18 cellular contexts compared by ENCODE assay signal in genomic region chr5:143593723-143594122, GRCh38.
DNase-seq lines count a peak whose midpoint lies in the region; ATAC-seq and TF ChIP-seq lines count a peak whose summit lies in the region.
"Had no signal": no experiment of that assay in that cellular context is flagged by ENCODE, and none has a peak within 500 bp of the region (broad histone marks: within the 10 kb centered on the region; RNA-seq: fewer than 3 reads in every experiment).

No MANE protein-coding gene starts in this region.

- no peaks in the 10 kb centered on the region for H3K9me3 Mint-ChIP-seq in Caco-2 (ENCODE audit: unreplicated experiment)

- H3K36me3 ChIP-seq in Caco-2 (ENCODE audit: control insufficient read depth, insufficient read depth, low read length) (no peaks in the 10 kb centered on the region), HEK293 (ENCODE audit: control insufficient read depth in 2 of 2, insufficient read depth in 1 of 2, low read length in 2 of 2) (no peaks in the 10 kb centered on the region), RWPE2 (ENCODE audit: low read depth) (no peaks in the 10 kb centered on the region)
- H3K36me3 ChIP-seq: lower lobe of right lung, MG63 had no signal

- H3K4me3 ChIP-seq in Caco-2 (ENCODE audit: low read depth, low read length) (no peak overlapping the region), HEK293 (ENCODE audit: low read depth, low read length) (no peak overlapping the region), RWPE2 (ENCODE audit: severe bottlenecking) (no peak overlapping the region)
- H3K4me3 ChIP-seq: lower lobe of right lung, MG63 had no signal

- H3K4me1 ChIP-seq in Caco-2 (peaks cover 67% of the 10 kb centered on the region), HEK293 (ENCODE audit: control insufficient read depth, insufficient read depth, low read length) (peaks cover 5% of the 10 kb centered on the region; the same call in 1 of the 2 replicates), RWPE2 (ENCODE audit: insufficient read depth, poor library complexity, severe bottlenecking) (peaks cover 26% of the 10 kb centered on the region)
- H3K4me1 ChIP-seq: lower lobe of right lung had no signal

- ATAC-seq in GM18861 (IDR thresholded peaks at IDR 0.05; ENCODE audit: unreplicated experiment) (peak; percentile 26), RWPE2 (ENCODE audit: low read depth) (no peak)
- ATAC-seq: lower lobe of right lung; naive thymus-derived CD8-positive, alpha-beta T cell had no signal

- POLR2A ChIA-PET in Caco-2 (lab: Charles Lee) (interaction anchor here (0.5 to 1.0 kb wide), 2 partner anchors 87 to 181 kb away, joined by 3 to 4 read pairs; no protein-coding TSS in a partner anchor), HEK293 (lab: Yijun Ruan, JAX) (interaction anchor here (1.6 kb wide), 1 partner anchor 18 kb away, joined by 3 read pairs; no protein-coding TSS in a partner anchor)

- no TSS peak for BruUV-seq in Caco-2 (replicated peaks; lab: Mats Ljungman, UMichigan)

- DNase-seq in Caco-2 (no peak), RWPE2 (ENCODE audit: low spot score) (no peak), T-helper 9 cell (no peak), GM10266 (ENCODE audit: extremely low spot score) (no peak), DMS79 (lab: John Stamatoyannopoulos, UW) (no peak), NCI-H2081 (lab: John Stamatoyannopoulos, UW) (no peak)
- DNase-seq: activated CD4-positive, alpha-beta T cell treated with anti-CD3 and anti-CD28 coated beads for 1 hour; activated naive CD4-positive, alpha-beta T cell; aorta; lower lobe of right lung; MG63; naive thymus-derived CD8-positive, alpha-beta T cell; NCI-H2107; Right ventricle myocardium superior; stimulated activated CD4-positive, alpha-beta T cell treated with anti-CD3 and anti-CD28 coated beads, Interleukin-15, amount 100 ng/mL, for 24 hours; T-helper 2 cell had no signal

- H3K27me3 ChIP-seq in Caco-2 (replicated peaks; ENCODE audit: control insufficient read depth, insufficient read depth, low read length) (no peaks in the 10 kb centered on the region), RWPE2 (ENCODE audit: insufficient read depth, poor library complexity, severe bottlenecking) (no peaks in the 10 kb centered on the region)
- H3K27me3 ChIP-seq: MG63 had no signal

- no peaks in the 10 kb centered on the region for H3K27me3 Mint-ChIP-seq in Caco-2 (ENCODE audit: insufficient read depth, unreplicated experiment)
- H3K27me3 Mint-ChIP-seq: naive thymus-derived CD8-positive, alpha-beta T cell had no signal

- H3K27ac ChIP-seq in HEK293 (ENCODE audit: extremely low read depth, low read depth, low read length) (no peak overlapping the region), RWPE2 (ENCODE audit: poor library complexity, severe bottlenecking) (peak overlapping the region; percentile 81)
- H3K27ac ChIP-seq: lower lobe of right lung had no signal

- TF ChIP-seq CTCF in Caco-2 (IDR thresholded peaks at IDR 0.05; ENCODE audit: insufficient read depth in 1 of 2, low read depth in 1 of 2, low read length in 1 of 2, severe bottlenecking in 1 of 2, unreplicated experiment in 1 of 2) = no peak
- TF ChIP-seq CTCF in HEK293 (tag by site-specific recombination; IDR thresholded peaks at IDR 0.05) = no peak
- no peak for TF ChIP-seq CTCF in RWPE2 (IDR thresholded peaks at IDR 0.05; ENCODE audit: poor library complexity, severe bottlenecking)
- no peak for TF ChIP-seq CTCF in GM10266 (IDR thresholded peaks at IDR 0.05; ENCODE audit: control insufficient read depth, insufficient read depth, low read depth, missing control alignments)

- H3K9me3 ChIP-seq in Caco-2 (no peaks in the 10 kb centered on the region), HEK293 (ENCODE audit: control insufficient read depth, insufficient read depth, low read depth, low read length) (no peaks in the 10 kb centered on the region), RWPE2 (ENCODE audit: severe bottlenecking) (no peaks in the 10 kb centered on the region)
- H3K9me3 ChIP-seq: lower lobe of right lung, MG63 had no signal

- H3K27ac Mint-ChIP-seq in Caco-2 (ENCODE audit: unreplicated experiment) = peak overlapping the region; percentile 70

- intact Hi-C loops in Caco-2 (cut with micrococcal nuclease; ENCODE audit: unreplicated experiment) = no loop called here

- no peak overlapping the region for H3K4me3 Mint-ChIP-seq in Caco-2 (ENCODE audit: unreplicated experiment)
- H3K4me3 Mint-ChIP-seq: naive thymus-derived CD8-positive, alpha-beta T cell had no signal

- CTCF ChIA-PET in Caco-2 (lab: Charles Lee) (no interaction called here), HEK293 (lab: Yijun Ruan, JAX) (no interaction called here)

- H3K4me1 Mint-ChIP-seq in Caco-2 (ENCODE audit: low read depth, unreplicated experiment) = peaks cover 46% of the 10 kb centered on the region

- peaks cover 4% of the 10 kb centered on the region for H3K36me3 Mint-ChIP-seq in Caco-2 (ENCODE audit: insufficient read depth, unreplicated experiment)
- H3K36me3 Mint-ChIP-seq: naive thymus-derived CD8-positive, alpha-beta T cell had no signal

TF ChIP-seq in HEK293, 187 proteins besides CTCF, POLR2A, EP300 and RAD21:
- TF ChIP-seq SCRT1 (tag by site-specific recombination; IDR thresholded peaks at IDR 0.05; ENCODE audit: borderline replicate concordance) (0 out of 2 replicates have a peak, but pooled peaks have one; percentile 52), MEIS1 (CRISPR knock-in tag; IDR thresholded peaks at IDR 0.05; ENCODE audit: borderline replicate concordance) (no peak), ZBTB1 (tag by site-specific recombination; IDR thresholded peaks at IDR 0.05) (no peak), OSR2 (tag by site-specific recombination; IDR thresholded peaks at IDR 0.05) (no peak), PATZ1 (tag by site-specific recombination; IDR thresholded peaks at IDR 0.05) (no peak), INSM2 (tag by site-specific recombination; IDR thresholded peaks at IDR 0.05) (no peak)
TF ChIP-seq in HEK293: peak in this region for 1.
